Comparison of ENCODE assay signal across 20 cellular contexts in the genomic region with DNA sequence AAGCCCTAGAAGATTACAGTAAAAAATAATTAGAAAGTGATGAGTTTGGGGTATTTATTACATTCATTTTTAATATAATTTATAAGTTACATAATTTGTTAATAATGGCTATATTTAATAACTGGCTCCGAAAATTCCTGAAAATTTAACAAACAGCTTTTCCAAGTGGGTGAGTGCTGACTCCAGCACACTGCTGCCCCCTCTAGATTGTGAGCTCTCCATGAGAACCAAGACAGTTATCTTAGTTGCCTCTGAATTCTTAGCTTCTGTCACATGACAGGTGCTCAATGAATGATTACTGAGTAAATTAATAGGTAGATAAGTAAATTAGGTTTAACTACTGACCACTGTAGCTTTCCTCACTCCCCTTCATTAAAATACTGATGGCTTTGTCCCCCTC. TPM values are rescaled to one million over a fixed set of nuclear protein-coding genes. Genes with fewer than 3 reads are reported as not detected.
DNase-seq lines count a peak whose midpoint lies in the region; ATAC-seq and TF ChIP-seq lines count a peak whose summit lies in the region.
"Had no signal": no experiment of that assay in that cellular context is flagged by ENCODE, and none has a peak within 500 bp of the region (broad histone marks: within the 10 kb centered on the region; RNA-seq: fewer than 3 reads in every experiment).

No MANE protein-coding gene starts in this region.

- H3K4me2 ChIP-seq in H9 (ENCODE audit: insufficient read depth, insufficient read length, low read length) (no peak overlapping the region), osteoblast (ENCODE audit: insufficient read depth, low read length) (no peak overlapping the region)
- H3K4me2 ChIP-seq: KMS-11 had no signal

- no peak overlapping the region for H3K4ac ChIP-seq in H9 (ENCODE audit: low read depth, low read length)

- no peak overlapping the region for H3K18ac ChIP-seq in H9 (ENCODE audit: insufficient read length, low read depth, low read length)

- H2AK5ac ChIP-seq in H9 (ENCODE audit: insufficient read length, low read length) = no peak overlapping the region

- H3K9me3 Mint-ChIP-seq in H9 (no peaks in the 10 kb centered on the region), endodermal cell (no peaks in the 10 kb centered on the region)
- H3K9me3 Mint-ChIP-seq: CD4-positive, alpha-beta T cell had no signal

- no peak for DNase-seq in H9
- DNase-seq in WERI-Rb-1 = no peak
- peak; percentile 43 for DNase-seq in endodermal cell
- no peak for DNase-seq in osteoblast (ENCODE audit: insufficient read length, low spot score, missing footprints)
- DNase-seq: Calu3; CD4-positive, alpha-beta T cell; DMS53; NCI-H1092; NCI-H146; NCI-H2081; NCI-H510A treated with DMSO at 0.1 percent for 48 hours; NCI-H82; SIG-M5 had no signal

- no peaks in the 10 kb centered on the region for H3K9me3 ChIP-seq in H9 (ENCODE audit: control insufficient read depth, low read depth, low read length)
- H3K9me3 ChIP-seq in WERI-Rb-1 (ENCODE audit: severe bottlenecking) = no peaks in the 10 kb centered on the region
- H3K9me3 ChIP-seq in endodermal cell (ENCODE audit: control insufficient read depth, low read length) = peaks cover 2% of the 10 kb centered on the region
- no peaks in the 10 kb centered on the region for H3K9me3 ChIP-seq in osteoblast (ENCODE audit: low read depth, low read length)
- H3K9me3 ChIP-seq: HAP-1 had no signal

- no peak overlapping the region for H2AFZ ChIP-seq in H9 (ENCODE audit: low read length)
- H2AFZ ChIP-seq in osteoblast (ENCODE audit: low read length) = no peak overlapping the region

- no peaks in the 10 kb centered on the region for H3K36me3 ChIP-seq in WERI-Rb-1
- no peaks in the 10 kb centered on the region for H3K36me3 ChIP-seq in endodermal cell (ENCODE audit: control insufficient read depth, insufficient read depth, low read length)
- H3K36me3 ChIP-seq in osteoblast (ENCODE audit: insufficient read depth, low read length) = no peaks in the 10 kb centered on the region
- H3K36me3 ChIP-seq: HAP-1 had no signal

- no peak overlapping the region for H3K27ac ChIP-seq in H9 (ENCODE audit: insufficient read length, low read depth, low read length)
- H3K27ac ChIP-seq in WERI-Rb-1 = no peak overlapping the region
- H3K27ac ChIP-seq in endodermal cell (ENCODE audit: low read depth, low read length) = no peak overlapping the region
- no peak overlapping the region for H3K27ac ChIP-seq in osteoblast (ENCODE audit: low read depth, low read length)
- H3K27ac ChIP-seq: KMS-11 had no signal

- no peak overlapping the region for H3T11ph ChIP-seq in H9 (ENCODE audit: low read length)

- no peak for ATAC-seq in HG03025 (IDR thresholded peaks at IDR 0.05; ENCODE audit: low FRiP score, unreplicated experiment)
- ATAC-seq in GM21825 (IDR thresholded peaks at IDR 0.05; ENCODE audit: unreplicated experiment) = no peak
- no peak for ATAC-seq in GM19455 (IDR thresholded peaks at IDR 0.05; ENCODE audit: unreplicated experiment)
- ATAC-seq in HG03457 (IDR thresholded peaks at IDR 0.05; ENCODE audit: unreplicated experiment) = no peak

- peaks cover 3% of the 10 kb centered on the region; the same call in 1 of the 2 replicates for H3K79me2 ChIP-seq in H9 (ENCODE audit: insufficient read depth, low read length)
- H3K79me2 ChIP-seq in osteoblast (ENCODE audit: insufficient read depth, low read length) = no peaks in the 10 kb centered on the region

- no peaks in the 10 kb centered on the region for H4K20me1 ChIP-seq in H9 (ENCODE audit: control insufficient read depth, insufficient read depth, insufficient read length)
- no peaks in the 10 kb centered on the region for H4K20me1 ChIP-seq in osteoblast (ENCODE audit: insufficient read depth, low read length)

- no peak overlapping the region for H3K14ac ChIP-seq in H9 (ENCODE audit: insufficient read depth, low read length)

- H3K27ac Mint-ChIP-seq in H9 (no peak overlapping the region), endodermal cell (no peak overlapping the region)
- H3K27ac Mint-ChIP-seq: B cell; CD4-positive, alpha-beta T cell had no signal

- H3K27me3 ChIP-seq in H9 (ENCODE audit: insufficient read depth, low read length) (no peaks in the 10 kb centered on the region), WERI-Rb-1 (ENCODE audit: insufficient read depth, low read depth, severe bottlenecking) (no peaks in the 10 kb centered on the region), endodermal cell (ENCODE audit: control insufficient read depth, insufficient read depth, low read length, poor library complexity, severe bottlenecking) (no peaks in the 10 kb centered on the region), osteoblast (ENCODE audit: insufficient read depth, low read length) (no peaks in the 10 kb centered on the region)

- H2BK120ac ChIP-seq in H9 (ENCODE audit: low read depth, low read length, poor library complexity, severe bottlenecking) = no peak overlapping the region

- H3K23ac ChIP-seq in H9 (ENCODE audit: insufficient read length, low read depth, low read length) = no peak overlapping the region

- no peak overlapping the region for H4K8ac ChIP-seq in H9 (replicated peaks; ENCODE audit: insufficient read length, low read depth, low read length)

- no peak overlapping the region for H4K91ac ChIP-seq in H9 (ENCODE audit: insufficient read length, low read depth, low read length)

- H2BK15ac ChIP-seq in H9 (ENCODE audit: low read depth, low read length) = no peak overlapping the region

- H3K79me1 ChIP-seq in H9 (ENCODE audit: insufficient read depth, low read depth, low read length, poor library complexity, severe bottlenecking) = no peaks in the 10 kb centered on the region

- H2BK12ac ChIP-seq in H9 (ENCODE audit: insufficient read length, low read depth, low read length) = no peak overlapping the region

- H3K9ac ChIP-seq in H9 (ENCODE audit: extremely low read depth, insufficient read length, low read length) (no peak overlapping the region), endodermal cell (ENCODE audit: extremely low read depth, low read length, poor library complexity, severe bottlenecking) (peak overlapping the region; percentile 66)
- H3K9ac ChIP-seq: KMS-11 had no signal

- H3K56ac ChIP-seq in H9 (ENCODE audit: insufficient read length, low read depth, low read length) = no peak overlapping the region

- H2BK20ac ChIP-seq in H9 (ENCODE audit: low read depth, low read length, poor library complexity, severe bottlenecking) = no peak overlapping the region

- no peaks in the 10 kb centered on the region for H3K23me2 ChIP-seq in H9 (ENCODE audit: insufficient read length, low read depth, low read length, poor library complexity, severe bottlenecking)

- no peak overlapping the region for H4K5ac ChIP-seq in H9 (ENCODE audit: insufficient read length, low read depth, low read length)

- H3K4me1 Mint-ChIP-seq in H9 (peaks cover 0 to 2% of the 10 kb centered on the region in 2 experiments; a peak in 2 of 4 replicates), endodermal cell (peaks cover 12% of the 10 kb centered on the region)
- H3K4me1 Mint-ChIP-seq: B cell had no signal

- H3K4me3 ChIP-seq in WERI-Rb-1 (ENCODE audit: low read depth, low read length) = no peak overlapping the region
- H3K4me3 ChIP-seq in endodermal cell (ENCODE audit: low read length) = peak overlapping the region; percentile 37
- H3K4me3 ChIP-seq in osteoblast (ENCODE audit: insufficient read depth, low read length) = no peak overlapping the region
- H3K4me3 ChIP-seq: HAP-1 had no signal

- H2BK5ac ChIP-seq in H9 (ENCODE audit: insufficient read length, low read length) = no peak overlapping the region

- TF ChIP-seq CTCF in H9 (conservative IDR thresholded peaks at IDR 0.05) (peak; percentile 46), WERI-Rb-1 (IDR thresholded peaks at IDR 0.05; ENCODE audit: low read depth, low read length) (peak; percentile 11; the same call in 1 of the 2 replicates), endodermal cell (conservative IDR thresholded peaks at IDR 0.05) (peak; percentile 66), osteoblast (IDR thresholded peaks at IDR 0.05; ENCODE audit: extremely low read depth, low read depth, low read length) (peak; percentile 21)

- H3K4me1 ChIP-seq in H9 (ENCODE audit: insufficient read depth, low read length) = no peaks in the 10 kb centered on the region
- H3K4me1 ChIP-seq in endodermal cell (ENCODE audit: control insufficient read depth, insufficient read depth, low read length) = peaks cover 11% of the 10 kb centered on the region
- peaks cover 15% of the 10 kb centered on the region for H3K4me1 ChIP-seq in osteoblast (ENCODE audit: insufficient read depth, low read length)
- H3K4me1 ChIP-seq: HAP-1 had no signal

- no CpG with 5 or more reads among the region's 1 CpG for WGBS in H9 (ENCODE audit: extremely low coverage, insufficient read length, low lambda C conversion rate)
- WGBS in endodermal cell (ENCODE audit: insufficient coverage in 1 of 2, insufficient read length in 1 of 2), 2 experiments = 82% methylated on average over 1 of the region's 1 CpG; no CpG with 5 or more reads in 1 of the 2 experiments

- no peak overlapping the region for H3K4me3 Mint-ChIP-seq in H9
- no peak overlapping the region for H3K4me3 Mint-ChIP-seq in endodermal cell
- H3K4me3 Mint-ChIP-seq: B cell; CD4-positive, alpha-beta T cell had no signal

- H3K36me3 Mint-ChIP-seq in H9 (ENCODE audit: insufficient read depth in 1 of 3, low read depth in 3 of 3) = no peaks in the 10 kb centered on the region; a peak in 1 of 7 replicates
- H3K36me3 Mint-ChIP-seq in endodermal cell (ENCODE audit: low read depth) = no peaks in the 10 kb centered on the region

- no peaks in the 10 kb centered on the region for H3K27me3 Mint-ChIP-seq in H9 (ENCODE audit: low read depth)
- peaks cover 2% of the 10 kb centered on the region for H3K27me3 Mint-ChIP-seq in endodermal cell (ENCODE audit: insufficient read depth)
- H3K27me3 Mint-ChIP-seq: B cell; CD4-positive, alpha-beta T cell had no signal

RNA-seq across cellular contexts. Expression of a gene that starts 7.8 kb away (rescaled TPM):
- total RNA-seq in H9 (2021) = 11.8 and 12.8 TPM in 2 replicates
- 10 to 100 TPM; 17.5 to 19.4 TPM for total RNA-seq in endodermal cell
- 5.6 TPM for polyA plus RNA-seq in endodermal cell (2013, experiment 1 of 2)
- polyA plus RNA-seq in endodermal cell (2013, experiment 2 of 2) = 5.9 TPM
- 6.2 and 7.1 TPM in 2 replicates for total RNA-seq in osteoblast

RNA-seq across cellular contexts. Expression of a gene that starts 26.1 kb away (rescaled TPM):
- total RNA-seq in H9 (2021) (68.5 and 70.1 TPM in 2 replicates), endodermal cell (10 to 100 TPM; 50.7 to 61.0 TPM), osteoblast (24.2 TPM in 2 replicates)
- 75.5 TPM for polyA plus RNA-seq in endodermal cell (2013, experiment 1 of 2)
- polyA plus RNA-seq in endodermal cell (2013, experiment 2 of 2) = 72.9 TPM

Comparison
In these comparisons a context has a peak if more than half of its experiments do, and no peak if none do; other contexts are left out.
1. CTCF ChIP-seq: peak in every context shown above with its lines; median percentile 66 in endodermal cell; 46 in H9; 21 in osteoblast; 11 in WERI-Rb-1.